In the genomic region with DNA sequence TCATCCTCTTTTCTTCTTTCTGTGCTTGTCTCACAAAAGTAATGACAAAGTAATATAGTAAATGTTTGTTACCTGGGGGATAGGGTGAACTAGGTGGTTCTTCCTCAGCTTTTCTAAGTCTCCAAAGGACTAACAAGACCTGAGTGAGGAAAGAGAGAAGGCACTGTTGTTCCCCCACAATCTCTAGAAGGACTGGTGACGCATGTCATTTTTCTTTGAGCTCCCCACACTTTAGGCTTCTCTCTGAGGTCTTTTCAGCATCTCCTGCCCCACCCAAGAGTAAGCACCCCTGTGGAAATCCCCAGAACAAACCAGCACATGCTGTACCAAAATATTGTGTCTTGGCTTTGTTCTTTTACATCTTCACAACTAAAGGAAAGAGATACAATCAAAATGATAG, we compare ENCODE assay signal across 9 cellular contexts. TPM values are rescaled to one million over a fixed set of nuclear protein-coding genes. Genes with fewer than 3 reads are reported as not detected.
A peak's percentile ranks its signal among the peaks of the same experiment; 100 is the strongest.
DNase-seq lines count a peak whose midpoint lies in the region; FAIRE-seq lines count a peak whose summit lies in the region.
"Had no signal": no experiment of that assay in that cellular context is flagged by ENCODE, and none has a peak within 500 bp of the region (broad histone marks: within the 10 kb centered on the region; RNA-seq: fewer than 3 reads in every experiment).

No MANE protein-coding gene starts in this region.

- peak; percentile 52 to 64 for DNase-seq in activated CD4-positive, alpha-beta T cell treated with anti-CD3 and anti-CD28 coated beads, Interleukin-2, amount 50 U/mL, for 48 hours
- peak; percentile 75 for DNase-seq in effector CD4-positive, alpha-beta T cell
- peak; percentile 44 for DNase-seq in stimulated activated CD8-positive, alpha-beta memory T cell treated with anti-CD3 and anti-CD28 coated beads, Interleukin-15, amount 100 ng/mL, for 1 hour (ENCODE audit: low read depth)
- DNase-seq in HCEC 1CT (no peak), urothelium cell line (ENCODE audit: low spot score) (no peak), kidney tubule cell (ENCODE audit: low spot score) (no peak), NCI-H1105 (lab: John Stamatoyannopoulos, UW) (no peak)
- DNase-seq: DMS79 treated with DMSO at 0.1 percent for 48 hours had no signal

- no peak for FAIRE-seq in urothelium cell line (lab: Jason Lieb, UNC)

- H3K36me3 Mint-ChIP-seq in IgD-negative memory B cell, result no peaks in the 10 kb centered on the region

- H3K4me3 Mint-ChIP-seq in IgD-negative memory B cell, result peak overlapping the region in 2 of 4 donors; percentile 14 to 57

- H3K4me1 Mint-ChIP-seq in IgD-negative memory B cell, result peaks cover 0 to 2% (median 0%) of the 10 kb centered on the region in 3 donors

- H3K27me3 Mint-ChIP-seq in IgD-negative memory B cell, result peaks cover 4% of the 10 kb centered on the region

- no peaks in the 10 kb centered on the region for H3K9me3 Mint-ChIP-seq in IgD-negative memory B cell

- H3K27ac Mint-ChIP-seq in IgD-negative memory B cell, result peak overlapping the region in 2 of 3 donors; percentile 93 to 98

RNA-seq across cellular contexts. Expression of gene IL7R, which starts 2.4 kb away (rescaled TPM):
- 15.1 TPM for polyA plus RNA-seq in IgD-negative memory B cell

Comparison
In these comparisons a context has a peak if more than half of its experiments do, and no peak if none do; other contexts are left out.
1. DNase-seq: peak in activated CD4-positive, alpha-beta T cell treated with anti-CD3 and anti-CD28 coated beads, Interleukin-2, amount 50 U/mL, for 48 hours (2 of 2), effector CD4-positive, alpha-beta T cell (single experiment) and stimulated activated CD8-positive, alpha-beta memory T cell treated with anti-CD3 and anti-CD28 coated beads, Interleukin-15, amount 100 ng/mL, for 1 hour (single experiment); none in HCEC 1CT (single experiment), urothelium cell line (single experiment), kidney tubule cell (single experiment) and NCI-H1105 (single experiment).